In the genomic region with DNA sequence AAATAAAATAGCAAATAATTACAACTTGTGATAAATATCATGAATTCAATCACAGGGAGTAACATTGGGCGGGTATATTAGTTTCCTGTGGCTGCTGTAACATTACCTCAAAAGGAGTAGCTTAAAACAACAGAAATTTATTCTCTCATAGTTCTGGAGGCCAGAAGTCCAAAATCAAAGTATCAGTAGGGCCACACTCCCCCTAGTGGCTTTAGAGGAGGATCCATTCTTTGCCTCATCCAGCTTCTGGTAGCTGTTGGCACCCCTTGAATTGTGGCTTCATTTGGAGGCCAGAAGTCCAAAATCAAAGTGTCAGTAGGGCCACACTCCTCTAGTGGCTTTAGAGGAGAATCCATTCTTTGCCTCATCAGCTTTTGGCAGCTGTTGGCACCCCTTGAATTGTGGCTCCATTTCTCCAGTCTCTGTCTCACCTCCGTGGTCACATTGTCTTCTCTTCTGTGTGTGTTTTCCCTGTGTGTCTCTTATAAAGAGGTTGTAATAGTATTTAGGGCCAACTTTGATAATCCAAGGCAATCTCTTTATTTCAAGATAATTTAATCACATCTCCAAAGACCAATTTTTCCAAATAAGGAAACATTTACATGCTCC, we compare ENCODE assay signal across 9 cellular contexts. TPM values are rescaled to one million over a fixed set of nuclear protein-coding genes. Genes with fewer than 3 reads are reported as not detected.
DNase-seq lines count a peak whose midpoint lies in the region; ATAC-seq and TF ChIP-seq lines count a peak whose summit lies in the region.
"Had no signal": no experiment of that assay in that cellular context is flagged by ENCODE, and none has a peak within 500 bp of the region (broad histone marks: within the 10 kb centered on the region; RNA-seq: fewer than 3 reads in every experiment).

No MANE protein-coding gene starts in this region.

- H3K27ac ChIP-seq in mesenchymal stem cell (ENCODE audit: low read length, poor library complexity, severe bottlenecking) = no peak overlapping the region

- H3K36me3 ChIP-seq in mesenchymal stem cell (ENCODE audit: control insufficient read depth in 1 of 2, insufficient read depth in 2 of 2, low read depth in 1 of 2, low read length in 2 of 2) = no peaks in the 10 kb centered on the region

- peaks cover 2% of the 10 kb centered on the region for H3K79me1 ChIP-seq in mesenchymal stem cell (replicated peaks; ENCODE audit: low read length, poor library complexity, severe bottlenecking)

- no peaks in the 10 kb centered on the region for H3K9me3 ChIP-seq in mesenchymal stem cell (ENCODE audit: control insufficient read depth, low read length)

- H4K8ac ChIP-seq in mesenchymal stem cell (ENCODE audit: low read length) = no peak overlapping the region

- no peak overlapping the region for H2BK120ac ChIP-seq in mesenchymal stem cell (ENCODE audit: low read depth, low read length)

- ATAC-seq in HG03460 (IDR thresholded peaks at IDR 0.05; ENCODE audit: unreplicated experiment) (no peak), HG02759 (IDR thresholded peaks at IDR 0.05; ENCODE audit: unreplicated experiment) (no peak), omental fat pad (ENCODE audit: low FRiP score) (no peak)
- ATAC-seq: activated T-cell treated with anti-CD3 and anti-CD28 coated beads, Interleukin-2, amount 50 U/mL, for 72 hours had no signal

- in situ Hi-C loops in astrocyte of the spinal cord (cut with HindIII; ENCODE audit: low sequenced_read_pairs) = no loop called here

- H3K9ac ChIP-seq in mesenchymal stem cell (ENCODE audit: low read length) = peak overlapping the region; percentile 40

- no peak overlapping the region for H2BK5ac ChIP-seq in mesenchymal stem cell (ENCODE audit: low read depth, low read length, poor library complexity, severe bottlenecking)

- peak; percentile 12 for DNase-seq in NCI-H2107 treated with DMSO at 0.1 percent for 48 hours (lab: John Stamatoyannopoulos, UW; ENCODE audit: unreplicated experiment)
- no peak for DNase-seq in NCI-H2107 (lab: John Stamatoyannopoulos, UW)
- DNase-seq in HuH-7.5 (ENCODE audit: low spot score) = peak; percentile 9
- DNase-seq in astrocyte of the spinal cord (ENCODE audit: low read depth, low spot score) = peak; percentile 53
- DNase-seq in mesenchymal stem cell = peak; percentile 55
- no peak for DNase-seq in omental fat pad (ENCODE audit: low spot score)

- no peak overlapping the region for H3K23ac ChIP-seq in mesenchymal stem cell (ENCODE audit: low read length in 2 of 2)

- WGBS in mesenchymal stem cell = no CpG with 5 or more reads among the region's 2 CpGs

- H3K4me2 ChIP-seq in mesenchymal stem cell (ENCODE audit: low read length, poor library complexity, severe bottlenecking) = no peak overlapping the region

- no peak overlapping the region for H3K18ac ChIP-seq in mesenchymal stem cell (ENCODE audit: low read depth in 1 of 2, low read length in 2 of 2)

- H2BK15ac ChIP-seq in mesenchymal stem cell (ENCODE audit: low read depth, poor library complexity, severe bottlenecking) = no peak overlapping the region

- no peak overlapping the region for H3K14ac ChIP-seq in mesenchymal stem cell (ENCODE audit: low read length in 2 of 2)

- no peak overlapping the region for H3K4me3 ChIP-seq in astrocyte of the spinal cord (ENCODE audit: low read depth, low read length)
- no peak overlapping the region for H3K4me3 ChIP-seq in mesenchymal stem cell (ENCODE audit: insufficient read depth in 1 of 2, low read depth in 1 of 2, low read length in 2 of 2)

- no peak overlapping the region for H2AFZ ChIP-seq in mesenchymal stem cell (ENCODE audit: low read depth, low read length)

- H2AK5ac ChIP-seq in mesenchymal stem cell (ENCODE audit: low read length, severe bottlenecking) = no peak overlapping the region

- peaks cover 3% of the 10 kb centered on the region for H3K4me1 ChIP-seq in mesenchymal stem cell (ENCODE audit: control insufficient read depth, insufficient read depth, low read depth, low read length)

- H3K4ac ChIP-seq in mesenchymal stem cell (ENCODE audit: low read depth in 1 of 2, low read length in 2 of 2) = no peak overlapping the region

- no peaks in the 10 kb centered on the region for H3K27me3 ChIP-seq in mesenchymal stem cell (ENCODE audit: control insufficient read depth in 1 of 2, insufficient read depth in 1 of 2, low read length in 2 of 2)

- no peak overlapping the region for H4K91ac ChIP-seq in mesenchymal stem cell (ENCODE audit: low read length)

- peak; percentile 80 for TF ChIP-seq CTCF in astrocyte of the spinal cord (IDR thresholded peaks at IDR 0.05; ENCODE audit: low read depth, low read length)
- no peak for TF ChIP-seq CTCF in omental fat pad (IDR thresholded peaks at IDR 0.05)

- no peak overlapping the region for H2BK12ac ChIP-seq in mesenchymal stem cell (ENCODE audit: low read length in 2 of 2)

RNA-seq across cellular contexts. Expression of gene CFAP20DC, which starts 3.1 kb away (rescaled TPM):
- 0.36 TPM for polyA plus RNA-seq in mesenchymal stem cell (2013, experiment 1 of 2)
- polyA plus RNA-seq in mesenchymal stem cell (2013, experiment 2 of 2) = 0.60 TPM
- under 1 TPM in 3 of 4 donors, not detected in 1; 0.25 to 0.36 (median 0.28) TPM for total RNA-seq in omental fat pad

Comparison
In these comparisons a context has a peak if more than half of its experiments do, and no peak if none do; other contexts are left out.
1. DNase-seq: peak in NCI-H2107 treated with DMSO at 0.1 percent for 48 hours (single experiment), HuH-7.5 (single experiment), astrocyte of the spinal cord (single experiment) and mesenchymal stem cell (single experiment); none in NCI-H2107 (single experiment) and omental fat pad (single experiment).